In genomic region chr6:142856607-142856856, GRCh38 we compare ENCODE assay signal across 15 cellular contexts.
DNase-seq lines count a peak whose midpoint lies in the region; ATAC-seq and TF ChIP-seq lines count a peak whose summit lies in the region.
"Had no signal": no experiment of that assay in that cellular context is flagged by ENCODE, and none has a peak within 500 bp of the region (broad histone marks: within the 10 kb centered on the region; RNA-seq: fewer than 3 reads in every experiment).

No MANE protein-coding gene starts in this region.

- peaks cover 13% of the 10 kb centered on the region for H3K79me2 ChIP-seq in MM.1S (ENCODE audit: low read length)

- no peak for TF ChIP-seq CTCF in MM.1S (IDR thresholded peaks at IDR 0.05; ENCODE audit: low read length)

- H3K27me3 ChIP-seq in MM.1S (replicated peaks; ENCODE audit: insufficient read depth, low read length) = no peaks in the 10 kb centered on the region
- H3K27me3 ChIP-seq: esophagus muscularis mucosa had no signal

- peak overlapping the region; percentile 94 for H3K27ac ChIP-seq in MM.1S (ENCODE audit: low read length)
- H3K27ac ChIP-seq: esophagus muscularis mucosa had no signal

- no peaks in the 10 kb centered on the region for H3K27me3 Mint-ChIP-seq in central memory CD8-positive, alpha-beta T cell
- no peaks in the 10 kb centered on the region for H3K27me3 Mint-ChIP-seq in stimulated activated memory B cell treated with anti-CD40 and anti-IgM and Interleukin-4, amounts not matched to agents 10 μg/mL and 1 μg/mL and 100 μg/mL, for 72 hours

- peak overlapping the region; percentile 86 for H3K9ac ChIP-seq in MM.1S (ENCODE audit: low read length)

- no peaks in the 10 kb centered on the region for H4K20me1 ChIP-seq in MM.1S (ENCODE audit: insufficient read depth, low read length)

- no peak for ATAC-seq in central memory CD8-positive, alpha-beta T cell (replicated peaks; ENCODE audit: extremely low read depth, poor library complexity, severe bottlenecking)
- ATAC-seq in stimulated activated memory B cell treated with anti-CD40 and anti-IgM and Interleukin-4, amounts not matched to agents 10 μg/mL and 1 μg/mL and 100 μg/mL, for 72 hours = no peak
- ATAC-seq in left colon = no peak
- ATAC-seq: HepG2 had no signal

- no peaks in the 10 kb centered on the region for H3K9me3 ChIP-seq in MM.1S (replicated peaks; ENCODE audit: insufficient read depth, low read length)
- H3K9me3 ChIP-seq: esophagus muscularis mucosa had no signal

- H3K4me3 Mint-ChIP-seq in central memory CD8-positive, alpha-beta T cell = peak overlapping the region; percentile 76
- peak overlapping the region; percentile 72 for H3K4me3 Mint-ChIP-seq in stimulated activated memory B cell treated with anti-CD40 and anti-IgM and Interleukin-4, amounts not matched to agents 10 μg/mL and 1 μg/mL and 100 μg/mL, for 72 hours

- peak; percentile 43 for DNase-seq in activated CD4-positive, alpha-beta T cell treated with anti-CD3 and anti-CD28 coated beads for 48 hours
- DNase-seq in activated CD4-positive, alpha-beta T cell treated with anti-CD3 and anti-CD28 coated beads for 4 hours = no peak
- DNase-seq in MM.1S (no peak), HT-29 (ENCODE audit: low spot score) (no peak), left colon (no peak), HCEC 1CT (no peak)
- DNase-seq in central memory CD8-positive, alpha-beta T cell (ENCODE audit: low spot score in 2 of 2) = no peak
- DNase-seq: activated CD8-positive, alpha-beta memory T cell treated with anti-CD3 and anti-CD28 coated beads, Interleukin-2, amount 50 U/mL, for 4 hours; caudate nucleus; mammary epithelial cell; NCI-H187; stimulated activated CD4-positive, alpha-beta T cell treated with anti-CD3 and anti-CD28 coated beads, Interleukin-4, amount 100 ng/mL, for 4 hours had no signal

- H3K4me2 ChIP-seq in MM.1S (ENCODE audit: low read depth, low read length) = peak overlapping the region; percentile 86

- H3K4me3 ChIP-seq in MM.1S (ENCODE audit: low read length) = peak overlapping the region; percentile 45
- H3K4me3 ChIP-seq: esophagus muscularis mucosa had no signal

- 0 out of 2 replicates have a peak overlapping the region, but pooled peaks have one; percentile 2 for H2AFZ ChIP-seq in MM.1S (ENCODE audit: low read length)

- H3K4me1 ChIP-seq in MM.1S (ENCODE audit: low read length) = peaks cover 46% of the 10 kb centered on the region

- H3K9me2 ChIP-seq in MM.1S (replicated peaks; ENCODE audit: insufficient read depth, low read length) = no peaks in the 10 kb centered on the region

- H3K4me1 Mint-ChIP-seq in central memory CD8-positive, alpha-beta T cell = peaks cover 87% of the 10 kb centered on the region
- H3K4me1 Mint-ChIP-seq in stimulated activated memory B cell treated with anti-CD40 and anti-IgM and Interleukin-4, amounts not matched to agents 10 μg/mL and 1 μg/mL and 100 μg/mL, for 72 hours = peaks cover 81% of the 10 kb centered on the region

- intact Hi-C loops in left colon (cut with DNase I, micrococcal nuclease) = no loop called here

- H3K36me3 ChIP-seq in MM.1S (replicated peaks; ENCODE audit: insufficient read depth, low read length) = no peaks in the 10 kb centered on the region
- H3K36me3 ChIP-seq: esophagus muscularis mucosa had no signal

- H3K27ac Mint-ChIP-seq in central memory CD8-positive, alpha-beta T cell (ENCODE audit: low read depth) = peak overlapping the region; percentile 95
- H3K27ac Mint-ChIP-seq in stimulated activated memory B cell treated with anti-CD40 and anti-IgM and Interleukin-4, amounts not matched to agents 10 μg/mL and 1 μg/mL and 100 μg/mL, for 72 hours = peak overlapping the region; percentile 83

- peaks cover 22% of the 10 kb centered on the region for H3F3A ChIP-seq in MM.1S (ENCODE audit: insufficient read depth, low read length)

- peaks cover 18% of the 10 kb centered on the region for H3K36me3 Mint-ChIP-seq in central memory CD8-positive, alpha-beta T cell (ENCODE audit: insufficient read depth)
- peaks cover 14% of the 10 kb centered on the region for H3K36me3 Mint-ChIP-seq in stimulated activated memory B cell treated with anti-CD40 and anti-IgM and Interleukin-4, amounts not matched to agents 10 μg/mL and 1 μg/mL and 100 μg/mL, for 72 hours

- H3K9me3 Mint-ChIP-seq in central memory CD8-positive, alpha-beta T cell = no peaks in the 10 kb centered on the region
- peaks cover 3% of the 10 kb centered on the region for H3K9me3 Mint-ChIP-seq in stimulated activated memory B cell treated with anti-CD40 and anti-IgM and Interleukin-4, amounts not matched to agents 10 μg/mL and 1 μg/mL and 100 μg/mL, for 72 hours
